In the genomic region with DNA sequence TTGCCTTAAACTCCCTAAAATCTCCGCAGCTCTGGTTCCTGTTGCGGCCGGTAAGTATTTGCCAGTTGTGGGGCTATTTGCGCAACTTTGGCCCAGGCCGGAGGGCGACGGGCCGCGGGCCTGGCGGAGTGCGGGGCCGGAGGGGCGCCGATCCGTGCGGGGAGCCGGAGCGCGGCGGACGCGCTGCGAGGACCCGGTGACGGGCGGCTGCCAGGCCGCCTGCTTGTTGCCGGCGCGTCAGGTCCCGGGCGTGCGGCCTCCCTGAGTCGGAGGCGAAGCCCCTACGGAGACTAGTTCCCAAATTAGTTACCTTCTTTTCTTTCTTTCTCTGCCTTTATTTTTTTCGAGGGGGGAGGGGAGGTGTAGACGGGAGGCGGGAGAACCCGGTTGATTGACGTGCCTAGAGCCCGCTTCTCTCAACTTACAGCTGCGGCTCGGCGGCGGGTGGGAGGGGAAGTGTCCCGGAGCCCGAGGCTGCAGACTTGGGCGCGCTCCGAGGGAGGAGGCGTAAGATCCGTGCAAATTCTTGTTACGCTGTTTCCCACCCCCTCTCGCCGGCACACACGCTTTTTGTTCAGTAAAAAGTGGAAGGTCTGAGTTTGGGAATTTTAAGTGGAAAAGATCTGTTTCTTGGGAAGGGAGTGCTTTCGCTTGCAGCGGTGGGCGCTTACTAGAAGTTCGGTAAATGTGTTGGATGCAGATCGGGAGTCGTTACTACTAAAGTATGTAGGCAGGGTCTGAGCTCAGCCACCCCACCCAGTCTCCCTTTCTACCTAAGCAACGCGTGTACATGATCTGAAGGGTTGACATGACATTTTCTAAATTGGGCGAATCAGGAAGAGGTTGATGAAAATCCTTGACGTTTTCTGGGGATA, we compare ENCODE assay signal across 8 cellular contexts. TPM values are rescaled to one million over a fixed set of nuclear protein-coding genes. Genes with fewer than 3 reads are reported as not detected.
DNase-seq lines count a peak whose midpoint lies in the region; ATAC-seq and TF ChIP-seq lines count a peak whose summit lies in the region.

No MANE protein-coding gene starts in this region.

- H3K4me2 ChIP-seq in DOHH2 (ENCODE audit: low read length) (peak overlapping the region; percentile 90), parathyroid adenoma (ENCODE audit: low read length) (peak overlapping the region; percentile 93)

- TF ChIP-seq CTCF in DOHH2 (IDR thresholded peaks at IDR 0.05; ENCODE audit: low read depth, low read length, poor library complexity, severe bottlenecking) (no peak), HFF-Myc (IDR thresholded peaks at IDR 0.05; ENCODE audit: low read depth, low read length, missing control alignments) (no peak), heart left ventricle (IDR thresholded peaks at IDR 0.05) (no peak), parathyroid adenoma (IDR thresholded peaks at IDR 0.05) (no peak), thyroid gland (IDR thresholded peaks at IDR 0.05) (peak in 1 of 6 experiments; percentile 15)

- peak; percentile 60 to 71 (median 66) for ATAC-seq in heart left ventricle

- H3K27me3 ChIP-seq in DOHH2 (ENCODE audit: control insufficient read depth, low read length) (no peaks in the 10 kb centered on the region; the same call in 1 of the 2 replicates), adipocyte (replicated peaks; ENCODE audit: control insufficient read depth, insufficient read depth, low read length) (no peaks in the 10 kb centered on the region), heart left ventricle (no peaks in the 10 kb centered on the region), parathyroid adenoma (ENCODE audit: control insufficient read depth, insufficient read depth, low read length) (no peaks in the 10 kb centered on the region), thyroid gland (no peaks in the 10 kb centered on the region)

- H3K36me3 ChIP-seq in DOHH2 (ENCODE audit: control insufficient read depth, low read length): peaks cover 62% of the 10 kb centered on the region
- no peaks in the 10 kb centered on the region for H3K36me3 ChIP-seq in adipocyte (ENCODE audit: control insufficient read depth, insufficient read depth, low read length, severe bottlenecking)
- H3K36me3 ChIP-seq in heart left ventricle: no peaks in the 10 kb centered on the region
- H3K36me3 ChIP-seq in parathyroid adenoma (ENCODE audit: control insufficient read depth, insufficient read depth, low read length): no peaks in the 10 kb centered on the region
- no peaks in the 10 kb centered on the region for H3K36me3 ChIP-seq in thyroid gland

- TF ChIP-seq POLR2A in heart left ventricle (IDR thresholded peaks at IDR 0.05) (no peak), thyroid gland (IDR thresholded peaks at IDR 0.05) (peak in 1 of 2 donors; percentile 67)

- H3K4me3 ChIP-seq in DOHH2 (ENCODE audit: low read length) (peak overlapping the region; percentile 87), HFF-Myc (replicated peaks; ENCODE audit: low read depth, low read length) (peak overlapping the region; percentile 84), adipocyte (ENCODE audit: low read length) (peak overlapping the region; percentile 92), heart left ventricle (peak overlapping the region; percentile 68 to 97 (median 89)), parathyroid adenoma (ENCODE audit: low read depth, low read length) (peak overlapping the region; percentile 89), thyroid gland (replicated peaks in 1 of 3) (peak overlapping the region; percentile 66 to 89 (median 79))

- no peak for DNase-seq in HFF-Myc (ENCODE audit: extremely low read depth, low read depth)
- DNase-seq in NCI-H1105 treated with DMSO at 0.1 percent for 48 hours (lab: John Stamatoyannopoulos, UW): peak; percentile 87
- peak; percentile 85 for DNase-seq in SW480 (ENCODE audit: low spot score)
- peak; percentile 96 for DNase-seq in adipocyte (ENCODE audit: low read depth)
- DNase-seq in heart left ventricle: peak; percentile 92 to 94 (median 93)
- peak; percentile 92 to 94 for DNase-seq in thyroid gland

- intact Hi-C loops in heart left ventricle (cut with DNase I) (loop anchor here in 3 of 10 donors (1.0 to 10.0 kb wide), 3 partner anchors 35 to 160 kb away; partner anchors contain the start of gene HSPA2 (in 2 of the 3)), thyroid gland (cut with DNase I) (no loop called here)

- peaks cover 58% of the 10 kb centered on the region for H3K4me1 ChIP-seq in DOHH2 (ENCODE audit: control insufficient read depth, low read length)
- peaks cover 61% of the 10 kb centered on the region for H3K4me1 ChIP-seq in adipocyte (ENCODE audit: control insufficient read depth, insufficient read depth, low read length)
- peaks cover 8 to 73% (median 60%) of the 10 kb centered on the region in 12 donors for H3K4me1 ChIP-seq in heart left ventricle
- H3K4me1 ChIP-seq in parathyroid adenoma: peaks cover 20% of the 10 kb centered on the region
- H3K4me1 ChIP-seq in thyroid gland: peaks cover 45 to 60% of the 10 kb centered on the region in 2 donors

- peaks cover 16% of the 10 kb centered on the region; the same call in 1 of the 2 replicates for H4K20me1 ChIP-seq in DOHH2 (ENCODE audit: control insufficient read depth, insufficient read depth, low read depth, low read length)

- H3K9ac ChIP-seq in adipocyte (ENCODE audit: low read length): peak overlapping the region; percentile 96
- H3K9ac ChIP-seq in parathyroid adenoma: peak overlapping the region; percentile 69

- H2AFZ ChIP-seq in parathyroid adenoma: peak overlapping the region; percentile 99

- H3F3A ChIP-seq in DOHH2 (ENCODE audit: control insufficient read depth, insufficient read depth): peaks cover 19% of the 10 kb centered on the region

- no peaks in the 10 kb centered on the region for H3K9me2 ChIP-seq in DOHH2 (replicated peaks; ENCODE audit: control insufficient read depth, low read length)

- WGBS in heart left ventricle, 4 donors: 0 to 1% (median 1%) methylated on average over 43 to 67 of the region's 67 CpGs
- 1% methylated on average over 23 to 50 of the region's 67 CpGs for WGBS in thyroid gland, 2 donors

- peaks cover 88% of the 10 kb centered on the region for H3K79me2 ChIP-seq in DOHH2 (ENCODE audit: control insufficient read depth, low read length)
- H3K79me2 ChIP-seq in parathyroid adenoma: peaks cover 19% of the 10 kb centered on the region

- H3K27ac ChIP-seq in DOHH2 (ENCODE audit: low read depth, low read length): peak overlapping the region; percentile 95
- peak overlapping the region; percentile 96 to 100 (median 98) for H3K27ac ChIP-seq in heart left ventricle
- H3K27ac ChIP-seq in parathyroid adenoma: peak overlapping the region; percentile 97
- H3K27ac ChIP-seq in thyroid gland: peak overlapping the region; percentile 99 to 100 (median 99)

- H3K9me3 ChIP-seq in DOHH2 (ENCODE audit: control insufficient read depth, insufficient read depth, low read length) (no peaks in the 10 kb centered on the region), adipocyte (ENCODE audit: control insufficient read depth, low read length) (no peaks in the 10 kb centered on the region), heart left ventricle (no peaks in the 10 kb centered on the region), parathyroid adenoma (ENCODE audit: control insufficient read depth, low read length) (no peaks in the 10 kb centered on the region), thyroid gland (no peaks in the 10 kb centered on the region)

RNA-seq across cellular contexts. Expression of gene ZBTB1, which starts 0.6 kb away (rescaled TPM):
- total RNA-seq in heart left ventricle: 10 to 100 TPM; 16.2 to 29.5 (median 21.2) TPM
- polyA plus RNA-seq in heart left ventricle: 10 to 100 TPM in 1 of 2 donors, 1 to 10 TPM in 1; 9.0 to 11.5 TPM
- total RNA-seq in thyroid gland: 10 to 100 TPM; 44.5 to 72.0 (median 55.9) TPM

RNA-seq across cellular contexts. Expression of gene ZBTB25, which starts 1.5 kb away (rescaled TPM):
- total RNA-seq in heart left ventricle: 10 to 100 TPM; 12.5 to 28.0 (median 19.0) TPM
- 10 to 100 TPM in 1 of 2 donors, 1 to 10 TPM in 1; 4.0 to 10.0 TPM for polyA plus RNA-seq in heart left ventricle
- 10 to 100 TPM; 15.9 to 23.0 (median 17.7) TPM for total RNA-seq in thyroid gland

RNA-seq across cellular contexts. Expression of gene HSPA2, which starts 35.4 kb away (rescaled TPM):
- 10 to 100 TPM in 8 of 9 donors, 1 to 10 TPM in 1; 9.6 to 96.0 (median 22.9) TPM for total RNA-seq in heart left ventricle
- polyA plus RNA-seq in heart left ventricle: 10 to 100 TPM in 1 of 2 donors, 1 to 10 TPM in 1; 3.2 to 25.0 TPM
- 10 to 100 TPM in 1 of 4 donors, 1 to 10 TPM in 3; 6.0 to 11.0 (median 8.4) TPM for total RNA-seq in thyroid gland

RNA-seq across cellular contexts. Expression of gene AKAP5, which starts 39.8 kb away (rescaled TPM):
- under 1 TPM in 8 of 9 donors, not detected in 1; 0.12 to 0.61 (median 0.21) TPM for total RNA-seq in heart left ventricle
- under 1 TPM; 0.08 TPM for polyA plus RNA-seq in heart left ventricle
- 1 to 10 TPM in 3 of 4 donors, under 1 TPM in 1; 0.92 to 1.3 (median 1.0) TPM for total RNA-seq in thyroid gland

RNA-seq across cellular contexts. Expression of gene PPP1R36, which starts 44.6 kb away (rescaled TPM):
- total RNA-seq in heart left ventricle (1 to 10 TPM in 1 of 9 donors, under 1 TPM in 3, not detected in 5; 0.39 to 1.0 (median 0.62) TPM), thyroid gland (under 1 TPM in 3 of 4 donors, not detected in 1; 0.54 to 0.67 (median 0.63) TPM)
- polyA plus RNA-seq in heart left ventricle: under 1 TPM; 0.11 to 0.30 TPM
